Comparison of ENCODE assay signal across 12 cellular contexts in the genomic region with DNA sequence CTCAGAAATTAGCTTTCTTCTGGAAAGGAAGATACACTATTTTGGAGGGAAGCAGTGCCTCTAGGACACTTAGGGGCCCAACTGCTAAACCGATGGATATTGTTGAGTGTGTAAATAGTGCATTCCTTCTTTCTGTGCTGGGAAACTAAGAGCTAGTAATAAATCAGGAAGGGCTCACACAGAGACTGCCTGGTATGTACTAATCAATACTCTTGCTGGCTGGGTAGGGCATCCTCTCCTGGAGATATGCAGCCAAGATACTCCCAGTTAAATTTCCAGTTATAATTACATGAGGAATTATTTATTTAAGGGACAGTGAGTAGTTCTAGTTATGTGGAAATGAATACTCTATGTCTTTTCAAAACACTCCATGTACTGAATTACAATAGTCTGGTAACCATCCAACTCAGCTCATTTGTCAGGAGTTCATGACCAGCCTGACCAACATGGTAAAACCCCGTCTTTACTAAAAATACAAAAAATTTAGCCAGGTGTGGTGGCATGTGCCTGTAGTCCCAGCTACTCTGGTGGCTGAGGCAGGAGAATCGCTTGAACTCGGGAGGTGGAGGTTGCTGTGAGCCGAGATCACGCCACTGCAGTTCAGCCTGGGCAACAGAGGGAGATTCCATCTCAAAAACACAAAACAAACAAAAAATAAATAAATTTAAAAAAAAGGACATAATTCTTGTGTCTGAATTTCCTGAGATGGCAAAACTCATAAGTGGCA.
DNase-seq lines count a peak whose midpoint lies in the region; ATAC-seq, FAIRE-seq and TF ChIP-seq lines count a peak whose summit lies in the region.
"Had no signal": no experiment of that assay in that cellular context is flagged by ENCODE, and none has a peak within 500 bp of the region (broad histone marks: within the 10 kb centered on the region; RNA-seq: fewer than 3 reads in every experiment).

No MANE protein-coding gene starts in this region.

- no peak for TF ChIP-seq POLR2A in body of pancreas (IDR thresholded peaks at IDR 0.05)

- H3K27ac ChIP-seq in ACC112 (ENCODE audit: low read depth, low read length), result peak overlapping the region; percentile 90
- no peak overlapping the region for H3K27ac ChIP-seq in astrocyte (ENCODE audit: low read depth, low read length)
- no peak overlapping the region for H3K27ac ChIP-seq in body of pancreas
- no peak overlapping the region for H3K27ac ChIP-seq in heart right ventricle
- H3K27ac ChIP-seq in upper lobe of right lung, result no peak overlapping the region
- H3K27ac ChIP-seq: brain microvascular endothelial cell, epithelial cell of prostate had no signal

- H3K36me3 Mint-ChIP-seq in astrocyte (ENCODE audit: low read depth, unreplicated experiment), result no peaks in the 10 kb centered on the region

- no peak overlapping the region for H3K27ac Mint-ChIP-seq in astrocyte (ENCODE audit: unreplicated experiment)

- H2AFZ ChIP-seq in ACC112 (ENCODE audit: low read length, unreplicated experiment) (no peak overlapping the region), astrocyte (ENCODE audit: low read depth, low read length) (no peak overlapping the region)

- 62 to 65% methylated on average over 6 of the region's 6 CpGs for WGBS in body of pancreas, 2 donors
- 84 to 86% methylated on average over 6 of the region's 6 CpGs for WGBS in heart right ventricle, 2 donors

- H3K27me3 Mint-ChIP-seq in astrocyte (ENCODE audit: low read depth, unreplicated experiment), result no peaks in the 10 kb centered on the region

- DNase-seq in ELF-1 (ENCODE audit: low read depth, low spot score) (peak; percentile 44), NCI-H69 (lab: John Stamatoyannopoulos, UW) (peak; percentile 19), astrocyte (ENCODE audit: low read depth) (no peak), body of pancreas (no peak), heart right ventricle (no peak), upper lobe of right lung (no peak)
- DNase-seq: activated CD8-positive, alpha-beta memory T cell treated with anti-CD3 and anti-CD28 coated beads for 24 hours; brain microvascular endothelial cell; NCI-H2171 had no signal

- H3K4me2 ChIP-seq in astrocyte (ENCODE audit: low read length), result no peak overlapping the region

- H3K9me3 Mint-ChIP-seq in astrocyte (ENCODE audit: unreplicated experiment), result no peaks in the 10 kb centered on the region

- H3K4me3 Mint-ChIP-seq in astrocyte (ENCODE audit: unreplicated experiment), result peak overlapping the region; percentile 54

- H3K27me3 ChIP-seq in ACC112 (ENCODE audit: insufficient read depth, low read length) (no peaks in the 10 kb centered on the region), astrocyte (ENCODE audit: insufficient read depth, low read length) (no peaks in the 10 kb centered on the region), body of pancreas (peaks cover 0 to 10% of the 10 kb centered on the region in 2 donors), heart right ventricle (peaks cover 0 to 95% (median 47%) of the 10 kb centered on the region in 7 donors), upper lobe of right lung (peaks cover 22% of the 10 kb centered on the region)
- H3K27me3 ChIP-seq: brain microvascular endothelial cell had no signal

- FAIRE-seq in astrocyte (lab: Jason Lieb, UNC), result no peak

- H3K4me1 Mint-ChIP-seq in astrocyte (ENCODE audit: low read depth, unreplicated experiment), result peaks cover 12% of the 10 kb centered on the region

- no peak for TF ChIP-seq CTCF in astrocyte (IDR thresholded peaks at IDR 0.05; ENCODE audit: insufficient read depth, low read depth, low read length)
- TF ChIP-seq CTCF in body of pancreas (IDR thresholded peaks at IDR 0.05), result no peak
- TF ChIP-seq CTCF in heart right ventricle (IDR thresholded peaks at IDR 0.05), result no peak
- TF ChIP-seq CTCF in upper lobe of right lung (IDR thresholded peaks at IDR 0.05), result no peak

- intact Hi-C loops in body of pancreas (cut with DNase I), result no loop called here
- intact Hi-C loops in heart right ventricle (cut with DNase I), result loop anchor here in 1 of 10 donors (5.0 kb wide), 1 partner anchor 60 kb away; a partner anchor contains a TSS
- intact Hi-C loops in upper lobe of right lung (cut with DNase I), result no loop called here

- H3K79me2 ChIP-seq in ACC112 (ENCODE audit: control insufficient read depth, insufficient read depth, low read length, unreplicated experiment) (peaks cover 13% of the 10 kb centered on the region), astrocyte (ENCODE audit: insufficient read depth, low read length) (no peaks in the 10 kb centered on the region)

- no peak overlapping the region for H3K9ac ChIP-seq in astrocyte (ENCODE audit: low read length)

- H4K20me1 ChIP-seq in astrocyte (ENCODE audit: insufficient read depth, low read length), result no peaks in the 10 kb centered on the region

- H3K9me3 ChIP-seq in astrocyte (ENCODE audit: insufficient read depth, low read depth, low read length), result no peaks in the 10 kb centered on the region
- H3K9me3 ChIP-seq in body of pancreas, result no peaks in the 10 kb centered on the region
- H3K9me3 ChIP-seq in heart right ventricle, result no peaks in the 10 kb centered on the region
- H3K9me3 ChIP-seq in upper lobe of right lung, result no peaks in the 10 kb centered on the region

- H3K4me1 ChIP-seq in ACC112 (ENCODE audit: control insufficient read depth, insufficient read depth, low read length, unreplicated experiment) (peaks cover 11% of the 10 kb centered on the region), astrocyte (ENCODE audit: insufficient read depth, low read length) (peaks cover 17% of the 10 kb centered on the region), body of pancreas (peaks cover 27% of the 10 kb centered on the region), heart right ventricle (peaks cover 0 to 52% (median 8%) of the 10 kb centered on the region in 9 donors), upper lobe of right lung (no peaks in the 10 kb centered on the region)

- ATAC-seq in GM18520 (IDR thresholded peaks at IDR 0.05; ENCODE audit: unreplicated experiment) (no peak), body of pancreas (no peak), heart right ventricle (no peak), upper lobe of right lung (no peak)

- H3K36me3 ChIP-seq in ACC112 (ENCODE audit: insufficient read depth, low read length) (no peaks in the 10 kb centered on the region), astrocyte (ENCODE audit: insufficient read depth, low read length) (no peaks in the 10 kb centered on the region), body of pancreas (replicated peaks in 1 of 2; ENCODE audit: insufficient read depth in 1 of 2, low read depth in 2 of 2) (no peaks in the 10 kb centered on the region), heart right ventricle (no peaks in the 10 kb centered on the region), upper lobe of right lung (no peaks in the 10 kb centered on the region)
- H3K36me3 ChIP-seq: brain microvascular endothelial cell had no signal

- H3K4me3 ChIP-seq in ACC112 (ENCODE audit: low read depth, low read length) (peak overlapping the region; percentile 89), astrocyte (ENCODE audit: insufficient read depth, low read depth, low read length) (no peak overlapping the region), body of pancreas (no peak overlapping the region), heart right ventricle (no peak overlapping the region), upper lobe of right lung (no peak overlapping the region)

Comparison
In these comparisons a context has a peak if more than half of its experiments do, and no peak if none do; other contexts are left out.
1. DNase-seq: peak in ELF-1 (single experiment) and NCI-H69 (single experiment); none in astrocyte (single experiment), body of pancreas (0 of 4), heart right ventricle (0 of 2) and upper lobe of right lung (single experiment).